In genomic region chr13:39268398-39268797, GRCh38 we compare ENCODE assay signal across 26 cellular contexts.
"Had no signal": no experiment of that assay in that cellular context is flagged by ENCODE, and none has a peak within 500 bp of the region (broad histone marks: within the 10 kb centered on the region; RNA-seq: fewer than 3 reads in every experiment).

No MANE protein-coding gene starts in this region.

- H3K27ac ChIP-seq: esophagus muscularis mucosa, foreskin keratinocyte, gastroesophageal sphincter, neutrophil, pancreas, right lobe of liver, thoracic aorta, transverse colon, upper lobe of right lung, uterus had no signal

- DNase-seq: dermis blood vessel endothelial cell; effector memory CD4-positive, alpha-beta T cell; foreskin keratinocyte; hypothalamus; immature natural killer cell; islet precursor cell; mesenchymal stem cell; mucosa of descending colon; naive B cell; pancreas; retina; right lobe of liver; small intestine; stimulated activated CD4-positive, alpha-beta T cell treated with anti-CD3 and anti-CD28 coated beads, Interleukin-15, amount 100 ng/mL, for 24 hours; stimulated activated CD4-positive, alpha-beta T cell treated with anti-CD3 and anti-CD28 coated beads, Interleukin-2, amount 100 ng/mL, for 48 hours; stimulated activated naive B cell treated with anti-CD40 and anti-IgM and Interleukin-4, amounts not matched to agents 10 μg/mL and 1 μg/mL and 100 μg/mL, for 72 hours; transverse colon; upper lobe of right lung; uterus had no signal

- FAIRE-seq: endothelial cell of umbilical vein, pancreas, small intestine had no signal

- H3K4me1 ChIP-seq: esophagus muscularis mucosa, foreskin keratinocyte, gastroesophageal sphincter, pancreas, right lobe of liver, upper lobe of right lung, uterus had no signal

- H3K4me3 ChIP-seq: coronary artery, esophagus muscularis mucosa, gastroesophageal sphincter, mucosa of descending colon, pancreas, right lobe of liver, thoracic aorta, transverse colon, upper lobe of right lung, uterus had no signal

- H3K27me3 ChIP-seq: esophagus muscularis mucosa, gastroesophageal sphincter, neutrophil, pancreas, right lobe of liver, transverse colon, upper lobe of right lung, uterus had no signal

- H3K36me3 ChIP-seq: esophagus muscularis mucosa, gastroesophageal sphincter, neutrophil, pancreas, right lobe of liver, thoracic aorta, transverse colon, upper lobe of right lung, uterus had no signal

- ATAC-seq: foreskin keratinocyte; gastroesophageal sphincter; mucosa of descending colon; natural killer cell treated with Interleukin-12 subunit alpha and Interleukin-12 subunit beta and Interleukin-15 and Interleukin-18, amount 100 ng/mL, for 72 hours; pancreas; right lobe of liver; stimulated activated naive B cell treated with anti-CD40 and anti-IgM and Interleukin-4, amounts not matched to agents 10 μg/mL and 1 μg/mL and 100 μg/mL, for 72 hours; upper lobe of right lung had no signal

- H3K9me3 ChIP-seq: esophagus muscularis mucosa, gastroesophageal sphincter, mucosa of descending colon, neutrophil, pancreas, right lobe of liver, thoracic aorta, transverse colon, upper lobe of right lung, uterus had no signal
